In genomic region chr18:22432672-22433137, GRCh38 we compare ENCODE assay signal across 12 cellular contexts. TPM values are rescaled to one million over a fixed set of nuclear protein-coding genes. Genes with fewer than 3 reads are reported as not detected.
DNase-seq lines count a peak whose midpoint lies in the region; ATAC-seq, FAIRE-seq and TF ChIP-seq lines count a peak whose summit lies in the region.
"Had no signal": no experiment of that assay in that cellular context is flagged by ENCODE, and none has a peak within 500 bp of the region (broad histone marks: within the 10 kb centered on the region; RNA-seq: fewer than 3 reads in every experiment).

No MANE protein-coding gene starts in this region.

- BruUV-seq in Calu3 (replicated peaks; lab: Mats Ljungman, UMichigan), result no TSS peak

- no peak for FAIRE-seq in pancreas (lab: Jason Lieb, UNC)

- H3K4me3 Mint-ChIP-seq in Calu3 (ENCODE audit: low read depth, unreplicated experiment), result peak overlapping the region; percentile 46
- H3K4me3 Mint-ChIP-seq in activated CD4-positive, alpha-beta memory T cell treated with anti-CD3 and anti-CD28 coated beads for 36 hours, result no peak overlapping the region
- no peak overlapping the region for H3K4me3 Mint-ChIP-seq in CD8-positive, alpha-beta memory T cell

- H3K27ac ChIP-seq in SJSA1 (peak overlapping the region; percentile 54), foreskin keratinocyte (peak overlapping the region; percentile 94), pancreas (peak overlapping the region; percentile 49 to 67 (median 52))
- no peak overlapping the region for H3K27ac ChIP-seq in CD8-positive, alpha-beta memory T cell (ENCODE audit: low read depth, low read length)
- H3K27ac ChIP-seq: neutrophil had no signal

- H3K9me3 ChIP-seq in SJSA1 (replicated peaks) (no peaks in the 10 kb centered on the region), pancreas (no peaks in the 10 kb centered on the region)
- no peaks in the 10 kb centered on the region for H3K9me3 ChIP-seq in CD8-positive, alpha-beta memory T cell (ENCODE audit: low read length)
- H3K9me3 ChIP-seq: neutrophil had no signal

- intact Hi-C loops in Calu3 (cut with micrococcal nuclease; ENCODE audit: unreplicated experiment) (loop anchor here (10.0 kb wide), 1 partner anchor 248 kb away; no protein-coding TSS in a partner anchor), pancreas (cut with DNase I) (no loop called here)
- intact Hi-C loops in activated CD4-positive, alpha-beta memory T cell treated with anti-CD3 and anti-CD28 coated beads for 36 hours (cut with micrococcal nuclease), result no loop called here

- peaks cover 81% of the 10 kb centered on the region for H3K4me1 Mint-ChIP-seq in Calu3 (ENCODE audit: low read depth, unreplicated experiment)
- H3K4me1 Mint-ChIP-seq in activated CD4-positive, alpha-beta memory T cell treated with anti-CD3 and anti-CD28 coated beads for 36 hours (ENCODE audit: low read depth), result no peaks in the 10 kb centered on the region
- peaks cover 6 to 15% (median 7%) of the 10 kb centered on the region in 3 donors for H3K4me1 Mint-ChIP-seq in CD8-positive, alpha-beta memory T cell

- POLR2A ChIA-PET in activated CD4-positive, alpha-beta memory T cell treated with anti-CD3 and anti-CD28 coated beads for 36 hours (lab: Charles Lee), result no interaction called here
- POLR2A ChIA-PET in CD8-positive, alpha-beta memory T cell (lab: Charles Lee), result no interaction called here

- H3K36me3 ChIP-seq in SJSA1, result no peaks in the 10 kb centered on the region
- H3K36me3 ChIP-seq in pancreas, result no peaks in the 10 kb centered on the region
- H3K36me3 ChIP-seq in CD8-positive, alpha-beta memory T cell (ENCODE audit: insufficient read depth, low read length), result no peaks in the 10 kb centered on the region
- H3K36me3 ChIP-seq: neutrophil had no signal

- CTCF ChIA-PET in Calu3 (lab: Charles Lee), result no interaction called here
- CTCF ChIA-PET in activated CD4-positive, alpha-beta memory T cell treated with anti-CD3 and anti-CD28 coated beads for 36 hours (lab: Charles Lee), result interaction anchor here (1.0 kb wide), 1 partner anchor 24 kb away, joined by 3 read pairs; no protein-coding TSS in a partner anchor
- CTCF ChIA-PET in CD8-positive, alpha-beta memory T cell (lab: Charles Lee), result no interaction called here

- no peaks in the 10 kb centered on the region for H3K27me3 Mint-ChIP-seq in Calu3 (ENCODE audit: unreplicated experiment)
- H3K27me3 Mint-ChIP-seq in activated CD4-positive, alpha-beta memory T cell treated with anti-CD3 and anti-CD28 coated beads for 36 hours, result no peaks in the 10 kb centered on the region
- H3K27me3 Mint-ChIP-seq in CD8-positive, alpha-beta memory T cell, result peaks cover 0 to 2% of the 10 kb centered on the region in 2 donors

- TF ChIP-seq CTCF in Calu3 (IDR thresholded peaks at IDR 0.05; ENCODE audit: unreplicated experiment), result no peak
- TF ChIP-seq CTCF in foreskin keratinocyte (conservative IDR thresholded peaks at IDR 0.05), result no peak
- no peak for TF ChIP-seq CTCF in pancreas (IDR thresholded peaks at IDR 0.05)

- no peak overlapping the region for H3K4me3 ChIP-seq in SJSA1
- H3K4me3 ChIP-seq in pancreas, result peak overlapping the region in 2 of 4 donors; percentile 22 to 28
- no peak overlapping the region for H3K4me3 ChIP-seq in CD8-positive, alpha-beta memory T cell (ENCODE audit: low read length)

- H3K27me3 ChIP-seq in SJSA1 (replicated peaks) (no peaks in the 10 kb centered on the region), foreskin keratinocyte (no peaks in the 10 kb centered on the region), pancreas (no peaks in the 10 kb centered on the region)
- H3K27me3 ChIP-seq in CD8-positive, alpha-beta memory T cell (ENCODE audit: insufficient read depth, low read length, poor library complexity, severe bottlenecking), result no peaks in the 10 kb centered on the region
- H3K27me3 ChIP-seq: neutrophil had no signal

- H3K9me3 Mint-ChIP-seq in Calu3 (ENCODE audit: low read depth, unreplicated experiment), result no peaks in the 10 kb centered on the region
- H3K9me3 Mint-ChIP-seq in activated CD4-positive, alpha-beta memory T cell treated with anti-CD3 and anti-CD28 coated beads for 36 hours, result no peaks in the 10 kb centered on the region
- no peaks in the 10 kb centered on the region for H3K9me3 Mint-ChIP-seq in CD8-positive, alpha-beta memory T cell

- 24 to 29% methylated on average over 12 of the region's 12 CpGs for WGBS in pancreas, 2 donors

- H3K36me3 Mint-ChIP-seq in Calu3 (ENCODE audit: insufficient read depth, unreplicated experiment), result peaks cover 8% of the 10 kb centered on the region
- no peaks in the 10 kb centered on the region for H3K36me3 Mint-ChIP-seq in activated CD4-positive, alpha-beta memory T cell treated with anti-CD3 and anti-CD28 coated beads for 36 hours
- no peaks in the 10 kb centered on the region for H3K36me3 Mint-ChIP-seq in CD8-positive, alpha-beta memory T cell

- peak overlapping the region; percentile 90 for H3K27ac Mint-ChIP-seq in Calu3 (ENCODE audit: unreplicated experiment)
- H3K27ac Mint-ChIP-seq in activated CD4-positive, alpha-beta memory T cell treated with anti-CD3 and anti-CD28 coated beads for 36 hours, result no peak overlapping the region
- peak overlapping the region in 1 of 8 donors; percentile 67 for H3K27ac Mint-ChIP-seq in CD8-positive, alpha-beta memory T cell

- DNase-seq in Calu3 (peak; percentile 78), SJSA1 (ENCODE audit: low read depth in 1 of 2, low spot score in 2 of 2) (peak; percentile 58 to 77), foreskin keratinocyte (peak; percentile 81 to 86), pancreas (peak in 5 of 6 donors; percentile 68 to 86 (median 83))
- DNase-seq in activated CD4-positive, alpha-beta memory T cell treated with anti-CD3 and anti-CD28 coated beads for 36 hours, result no peak
- no peak for DNase-seq in CD8-positive, alpha-beta memory T cell
- DNase-seq: NCI-H1105 had no signal

- H3K4me1 ChIP-seq in SJSA1 (replicated peaks), result peaks cover 30% of the 10 kb centered on the region
- H3K4me1 ChIP-seq in foreskin keratinocyte, result peaks cover 22% of the 10 kb centered on the region
- H3K4me1 ChIP-seq in pancreas, result peaks cover 11 to 22% (median 12%) of the 10 kb centered on the region in 3 donors
- peaks cover 3% of the 10 kb centered on the region for H3K4me1 ChIP-seq in CD8-positive, alpha-beta memory T cell (ENCODE audit: insufficient read depth, low read length)

- peak; percentile 78 for ATAC-seq in foreskin keratinocyte
- peak; percentile 84 to 96 (median 92) for ATAC-seq in pancreas
- no peak for ATAC-seq in GM19351 (IDR thresholded peaks at IDR 0.05; ENCODE audit: unreplicated experiment)
- no peak for ATAC-seq in HG03354 (IDR thresholded peaks at IDR 0.05; ENCODE audit: poor library complexity, severe bottlenecking, unreplicated experiment)

RNA-seq across cellular contexts. Expression of gene CTAGE1, which starts 15.0 kb away (rescaled TPM):
- not detected in 2 replicates for total RNA-seq in Calu3 (2022)
- total RNA-seq in SJSA1 (2014; rRNA removed; shearing (Covaris generic)), result 0.11 TPM in 1 of 2 replicates, not detected in the other
- not detected in 2 replicates for total RNA-seq in foreskin keratinocyte
- not detected in 2 replicates for polyA plus RNA-seq in foreskin keratinocyte
- total RNA-seq in pancreas, result not detected
- polyA plus RNA-seq in pancreas, result not detected
- not detected for total RNA-seq in activated CD4-positive, alpha-beta memory T cell treated with anti-CD3 and anti-CD28 coated beads for 36 hours
- not detected for total RNA-seq in CD8-positive, alpha-beta memory T cell
- polyA plus RNA-seq in CD8-positive, alpha-beta memory T cell, result not detected
- total RNA-seq: cerebellum, subcutaneous adipose tissue had no signal

Comparison
In these comparisons a context has a peak if more than half of its experiments do, and no peak if none do; other contexts are left out.
1. DNase-seq: peak in Calu3 (single experiment), SJSA1 (2 of 2), foreskin keratinocyte (2 of 2) and pancreas (5 of 6); none in activated CD4-positive, alpha-beta memory T cell treated with anti-CD3 and anti-CD28 coated beads for 36 hours (single experiment) and CD8-positive, alpha-beta memory T cell (0 of 5).
2. ATAC-seq: peak in foreskin keratinocyte (single experiment) and pancreas (4 of 4); none in GM19351 (single experiment) and HG03354 (single experiment).